In genomic region chr13:98406475-98406874, GRCh38 we compare ENCODE assay signal across 25 cellular contexts.
"Had no signal": no experiment of that assay in that cellular context is flagged by ENCODE, and none has a peak within 500 bp of the region (broad histone marks: within the 10 kb centered on the region; RNA-seq: fewer than 3 reads in every experiment).

No MANE protein-coding gene starts in this region.

- H3K27ac ChIP-seq: brain microvascular endothelial cell, esophagus squamous epithelium, neutrophil, psoas muscle, right lobe of liver, transverse colon had no signal

- H3K36me3 Mint-ChIP-seq: activated naive CD8-positive, alpha-beta T cell; naive thymus-derived CD8-positive, alpha-beta T cell had no signal

- ATAC-seq: activated CD8-positive, alpha-beta T cell treated with anti-CD3 and anti-CD28 coated beads for 36 hours; naive thymus-derived CD8-positive, alpha-beta T cell; psoas muscle had no signal

- H3K9me3 Mint-ChIP-seq: activated CD8-positive, alpha-beta T cell treated with anti-CD3 and anti-CD28 coated beads for 36 hours; central memory CD8-positive, alpha-beta T cell; naive thymus-derived CD8-positive, alpha-beta T cell had no signal

- DNase-seq: activated CD4-positive, alpha-beta T cell treated with anti-CD3 and anti-CD28 coated beads for 48 hours; activated CD8-positive, alpha-beta T cell treated with anti-CD3 and anti-CD28 coated beads for 36 hours; activated gamma-delta T cell; activated T-cell treated with anti-CD3 and anti-CD28 coated beads, Interleukin-2, amount 50 U/mL, for 48 hours; amniotic stem cell; brain microvascular endothelial cell; cortex of kidney; effector CD4-positive, alpha-beta T cell; esophagus squamous epithelium; hippocampal formation; mesenchymal stem cell; naive thymus-derived CD8-positive, alpha-beta T cell; psoas muscle; right lobe of liver; stimulated activated CD4-positive, alpha-beta T cell treated with anti-CD3 and anti-CD28 coated beads, Interleukin-4, amount 100 ng/mL, for 4 hours; stimulated activated CD8-positive, alpha-beta memory T cell treated with anti-CD3 and anti-CD28 coated beads, Interleukin-4, amount 100 ng/mL, for 48 hours; stimulated activated naive CD4-positive, alpha-beta T cell treated with Interleukin-2 at 50 U/mL for 16 hours; substantia nigra; T-helper 1 cell; T1000; transverse colon had no signal

- H3K27me3 Mint-ChIP-seq: activated naive CD8-positive, alpha-beta T cell had no signal

- H3K4me3 Mint-ChIP-seq: activated CD8-positive, alpha-beta T cell treated with anti-CD3 and anti-CD28 coated beads for 36 hours; activated naive CD8-positive, alpha-beta T cell; central memory CD8-positive, alpha-beta T cell; naive thymus-derived CD8-positive, alpha-beta T cell had no signal

- H3K27ac Mint-ChIP-seq: activated CD8-positive, alpha-beta T cell treated with anti-CD3 and anti-CD28 coated beads for 36 hours; activated naive CD8-positive, alpha-beta T cell; naive thymus-derived CD8-positive, alpha-beta T cell had no signal

- H3K4me3 ChIP-seq: esophagus squamous epithelium, psoas muscle, right lobe of liver, smooth muscle cell, transverse colon had no signal
